In genomic region chr10:59903871-59904270, GRCh38 we compare ENCODE assay signal across 8 cellular contexts. TPM values are rescaled to one million over a fixed set of nuclear protein-coding genes. Genes with fewer than 3 reads are reported as not detected.
DNase-seq lines count a peak whose midpoint lies in the region; ATAC-seq and TF ChIP-seq lines count a peak whose summit lies in the region.

No MANE protein-coding gene starts in this region.

- peaks cover 81% of the 10 kb centered on the region for H3K4me1 Mint-ChIP-seq in activated T-cell treated with anti-CD3 and anti-CD28 coated beads, Interleukin-2, amount 50 U/mL, for 4 hours (ENCODE audit: low read depth)
- H3K4me1 Mint-ChIP-seq in activated naive CD8-positive, alpha-beta T cell treated with anti-CD3 and anti-CD28 coated beads, Interleukin-2, amount 10 ng/mL, durations not matched to agents 7 days and 5 days = peaks cover 58% of the 10 kb centered on the region
- peaks cover 61 to 87% of the 10 kb centered on the region in 2 donors for H3K4me1 Mint-ChIP-seq in immature natural killer cell

- no peak for ATAC-seq in activated T-cell treated with anti-CD3 and anti-CD28 coated beads, Interleukin-2, amount 50 U/mL, for 4 hours
- ATAC-seq in activated naive CD8-positive, alpha-beta T cell treated with anti-CD3 and anti-CD28 coated beads, Interleukin-2, amount 10 ng/mL, durations not matched to agents 7 days and 5 days (ENCODE audit: low read depth) = no peak
- no peak for ATAC-seq in GM18867 (IDR thresholded peaks at IDR 0.05; ENCODE audit: unreplicated experiment)

- H3K4me3 Mint-ChIP-seq in activated T-cell treated with anti-CD3 and anti-CD28 coated beads, Interleukin-2, amount 50 U/mL, for 4 hours = peak overlapping the region; percentile 93
- peak overlapping the region; percentile 94 for H3K4me3 Mint-ChIP-seq in activated naive CD8-positive, alpha-beta T cell treated with anti-CD3 and anti-CD28 coated beads, Interleukin-2, amount 10 ng/mL, durations not matched to agents 7 days and 5 days
- peak overlapping the region in 3 of 5 donors; percentile 96 for H3K4me3 Mint-ChIP-seq in immature natural killer cell

- TF ChIP-seq CTCF in tibial nerve (IDR thresholded peaks at IDR 0.05) = no peak

- WGBS in tibial nerve, 2 donors = 53% methylated on average over 6 of the region's 6 CpGs

- no peak for TF ChIP-seq POLR2A in tibial nerve (IDR thresholded peaks at IDR 0.05)

- H3K27me3 ChIP-seq in tibial nerve = no peaks in the 10 kb centered on the region

- H3K4me3 ChIP-seq in tibial nerve = no peak overlapping the region

- H3K27me3 Mint-ChIP-seq in activated T-cell treated with anti-CD3 and anti-CD28 coated beads, Interleukin-2, amount 50 U/mL, for 4 hours (ENCODE audit: low read depth) = no peaks in the 10 kb centered on the region
- H3K27me3 Mint-ChIP-seq in activated naive CD8-positive, alpha-beta T cell treated with anti-CD3 and anti-CD28 coated beads, Interleukin-2, amount 10 ng/mL, durations not matched to agents 7 days and 5 days = no peaks in the 10 kb centered on the region
- peaks cover 0 to 3% (median 0%) of the 10 kb centered on the region in 3 donors for H3K27me3 Mint-ChIP-seq in immature natural killer cell (ENCODE audit: low read depth in 3 of 3)

- peak overlapping the region in 3 of 4 donors; percentile 92 to 95 (median 93) for H3K27ac ChIP-seq in tibial nerve

- no peak for TF ChIP-seq EP300 in tibial nerve (IDR thresholded peaks at IDR 0.05)

- peaks cover 0 to 76% (median 34%) of the 10 kb centered on the region in 4 donors for H3K4me1 ChIP-seq in tibial nerve

- H3K36me3 Mint-ChIP-seq in activated T-cell treated with anti-CD3 and anti-CD28 coated beads, Interleukin-2, amount 50 U/mL, for 4 hours (ENCODE audit: insufficient read depth) = peaks cover 31% of the 10 kb centered on the region
- peaks cover 19% of the 10 kb centered on the region for H3K36me3 Mint-ChIP-seq in activated naive CD8-positive, alpha-beta T cell treated with anti-CD3 and anti-CD28 coated beads, Interleukin-2, amount 10 ng/mL, durations not matched to agents 7 days and 5 days
- H3K36me3 Mint-ChIP-seq in immature natural killer cell = no peaks in the 10 kb centered on the region

- no peak for DNase-seq in activated T-cell treated with anti-CD3 and anti-CD28 coated beads, Interleukin-2, amount 50 U/mL, for 4 hours
- DNase-seq in activated T-cell treated with anti-CD3 and anti-CD28 coated beads, Interleukin-2, amount 50 U/mL, for 1 hour = no peak
- no peak for DNase-seq in activated naive CD8-positive, alpha-beta T cell treated with anti-CD3 and anti-CD28 coated beads, Interleukin-2, amount 10 ng/mL, durations not matched to agents 7 days and 5 days
- DNase-seq in immature natural killer cell (no peak), tibial nerve (ENCODE audit: low spot score in 2 of 2) (no peak)
- no peak for DNase-seq in activated CD4-positive, CD25-positive, alpha-beta regulatory T cell treated with anti-CD3 and anti-CD28 coated beads, Interleukin-2, amount 50 U/mL, for 72 hours
- DNase-seq in stimulated activated CD4-positive, alpha-beta T cell treated with anti-CD3 and anti-CD28 coated beads, Interleukin-2, amount 100 ng/mL, for 24 hours = no peak

- no peaks in the 10 kb centered on the region for H3K36me3 ChIP-seq in tibial nerve

- no peaks in the 10 kb centered on the region for H3K9me3 Mint-ChIP-seq in activated T-cell treated with anti-CD3 and anti-CD28 coated beads, Interleukin-2, amount 50 U/mL, for 4 hours
- no peaks in the 10 kb centered on the region for H3K9me3 Mint-ChIP-seq in activated naive CD8-positive, alpha-beta T cell treated with anti-CD3 and anti-CD28 coated beads, Interleukin-2, amount 10 ng/mL, durations not matched to agents 7 days and 5 days
- H3K9me3 Mint-ChIP-seq in immature natural killer cell = no peaks in the 10 kb centered on the region

- H3K9me3 ChIP-seq in tibial nerve = no peaks in the 10 kb centered on the region

- POLR2A ChIA-PET in activated naive CD8-positive, alpha-beta T cell treated with anti-CD3 and anti-CD28 coated beads, Interleukin-2, amount 10 ng/mL, durations not matched to agents 7 days and 5 days (lab: Charles Lee) = no interaction called here

- no peak overlapping the region for H3K27ac Mint-ChIP-seq in activated naive CD8-positive, alpha-beta T cell treated with anti-CD3 and anti-CD28 coated beads, Interleukin-2, amount 10 ng/mL, durations not matched to agents 7 days and 5 days
- H3K27ac Mint-ChIP-seq in immature natural killer cell = peak overlapping the region in 4 of 6 donors; percentile 12 to 79 (median 72)

RNA-seq across cellular contexts. Expression of gene CCDC6, which starts 2.5 kb away (rescaled TPM):
- 10 to 100 TPM; 40.0 to 44.3 (median 40.9) TPM for total RNA-seq in activated T-cell treated with anti-CD3 and anti-CD28 coated beads, Interleukin-2, amount 50 U/mL, for 4 hours
- total RNA-seq in activated naive CD8-positive, alpha-beta T cell treated with anti-CD3 and anti-CD28 coated beads, Interleukin-2, amount 10 ng/mL, durations not matched to agents 7 days and 5 days = 10 to 100 TPM; 20.4 to 21.4 TPM
- 1 to 10 TPM; 1.6 to 3.5 (median 1.8) TPM for polyA plus RNA-seq in immature natural killer cell
- total RNA-seq in tibial nerve = 10 to 100 TPM; 20.1 to 30.6 (median 24.1) TPM
